8 cellular contexts compared by ENCODE assay signal in genomic region chr4:110049951-110050925, GRCh38.
DNase-seq lines count a peak whose midpoint lies in the region; ATAC-seq and TF ChIP-seq lines count a peak whose summit lies in the region.

No MANE protein-coding gene starts in this region.

- no peaks in the 10 kb centered on the region for H3K36me3 ChIP-seq in adrenal gland (replicated peaks in 1 of 2)

- DNase-seq in SK-MEL-5 (ENCODE audit: low read depth, low spot score) = peak; percentile 43
- DNase-seq in adrenal gland = peak; percentile 19 to 80 (median 42)
- DNase-seq in hypothalamus (lab: John Stamatoyannopoulos, UW) = peak in 31 of 51 donors; percentile 4 to 63 (median 20)
- DNase-seq in stimulated activated CD4-positive, alpha-beta T cell treated with anti-CD3 and anti-CD28 coated beads, Interleukin-12 subunit alpha, Interleukin-12 subunit beta, amount 100 ng/mL, for 48 hours (ENCODE audit: low read depth in 2 of 3, low spot score in 1 of 3) = peak in 2 of 3 donors; percentile 25 to 44

- intact Hi-C loops in adrenal gland (cut with DNase I) = loop anchor here (5.0 kb wide), 1 partner anchor 157 kb away; no protein-coding TSS in a partner anchor

- H3K4me3 ChIP-seq in GM12875 (ENCODE audit: low read depth, low read length) (no peak overlapping the region), adrenal gland (no peak overlapping the region)

- no peak overlapping the region for H3K27ac ChIP-seq in adrenal gland

- no peaks in the 10 kb centered on the region for H3K4me1 ChIP-seq in adrenal gland (replicated peaks in 1 of 2)

- H3K9me3 ChIP-seq in adrenal gland (replicated peaks in 1 of 3) = no peaks in the 10 kb centered on the region

- TF ChIP-seq CTCF in GM12875 (IDR thresholded peaks at IDR 0.05; ENCODE audit: borderline replicate concordance, insufficient read depth, low read depth, low read length) (peak; percentile 82), adrenal gland (IDR thresholded peaks at IDR 0.05) (peak; percentile 53 to 80 (median 74))

- no peak for TF ChIP-seq POLR2A in adrenal gland (IDR thresholded peaks at IDR 0.05)

- no peaks in the 10 kb centered on the region for H3K27me3 ChIP-seq in adrenal gland

- peak; percentile 67 for ATAC-seq in HG03432 (IDR thresholded peaks at IDR 0.05; ENCODE audit: unreplicated experiment)
- no peak for ATAC-seq in GM21723 (IDR thresholded peaks at IDR 0.05; ENCODE audit: unreplicated experiment)
- no peak for ATAC-seq in HG02623 (IDR thresholded peaks at IDR 0.05; ENCODE audit: unreplicated experiment)

- 58 to 64% (median 63%) methylated on average over 9 of the region's 9 CpGs for WGBS in adrenal gland, 4 donors

- in situ Hi-C loops in SK-MEL-5 (cut with HindIII; ENCODE audit: low pct_unique_long_range_greater_than_20kb, low sequenced_read_pairs) = no loop called here
